In the genomic region with DNA sequence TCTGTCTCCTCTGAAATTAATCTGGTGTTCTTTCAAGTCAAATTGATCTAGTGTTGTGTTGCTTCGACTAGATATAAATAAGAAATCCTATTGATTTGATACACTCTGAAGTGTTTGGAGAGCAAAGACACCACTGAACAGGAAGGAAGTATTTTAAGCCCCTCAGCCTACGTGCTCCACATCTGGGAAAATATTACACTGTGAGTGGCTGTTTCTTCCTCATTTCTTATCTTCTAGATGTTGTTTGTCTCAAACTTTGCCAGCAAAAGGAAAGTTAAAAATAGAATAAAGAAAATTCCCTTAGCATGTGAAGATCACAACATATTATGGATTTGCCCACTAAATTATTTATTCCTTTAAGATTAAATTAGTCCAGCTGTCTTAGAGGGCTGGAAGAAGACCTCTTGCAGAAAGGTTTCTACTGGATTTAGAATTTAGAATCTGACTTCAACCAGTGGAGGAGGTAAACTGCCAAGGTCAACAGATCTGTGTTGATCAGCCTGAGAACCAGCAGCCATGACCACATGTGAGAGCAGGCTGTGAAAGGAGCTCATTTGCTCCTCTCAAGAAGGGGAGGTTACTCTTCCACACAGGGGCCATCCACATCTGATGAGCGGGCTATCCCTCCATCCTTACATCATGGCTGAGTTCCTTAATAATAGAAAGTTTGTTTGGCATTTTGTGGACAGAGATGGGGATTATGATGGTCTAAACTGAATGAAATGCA, we compare ENCODE assay signal across 13 cellular contexts. TPM values are rescaled to one million over a fixed set of nuclear protein-coding genes. Genes with fewer than 3 reads are reported as not detected.
DNase-seq lines count a peak whose midpoint lies in the region; TF ChIP-seq lines count a peak whose summit lies in the region.
"Had no signal": no experiment of that assay in that cellular context is flagged by ENCODE, and none has a peak within 500 bp of the region (broad histone marks: within the 10 kb centered on the region; RNA-seq: fewer than 3 reads in every experiment).

No MANE protein-coding gene starts in this region.

- no peaks in the 10 kb centered on the region for H3K36me3 Mint-ChIP-seq in activated CD4-positive, alpha-beta memory T cell treated with anti-CD3 and anti-CD28 coated beads for 36 hours
- H3K36me3 Mint-ChIP-seq in activated CD4-positive, alpha-beta memory T cell treated with anti-CD3 and anti-CD28 coated beads, Interleukin-2, amount 10 ng/mL, durations not matched to agents 7 days and 5 days (ENCODE audit: low read depth) = no peaks in the 10 kb centered on the region
- H3K36me3 Mint-ChIP-seq in stimulated activated naive CD8-positive, alpha-beta T cell treated with anti-CD3 and anti-CD28 coated beads, Interleukin-15, Interleukin-2, amounts not matched to agents 100 ng/mL and 50 ng/mL, for 24 hours (ENCODE audit: low read depth) = peaks cover 9% of the 10 kb centered on the region
- H3K36me3 Mint-ChIP-seq in endodermal cell (ENCODE audit: low read depth) = peaks cover 2% of the 10 kb centered on the region

- H3K9ac ChIP-seq in endodermal cell (ENCODE audit: extremely low read depth, low read length, poor library complexity, severe bottlenecking) = no peak overlapping the region

- no peak overlapping the region for H3K27ac ChIP-seq in endodermal cell (ENCODE audit: low read depth, low read length)
- H3K27ac ChIP-seq: left lung had no signal

- no peak overlapping the region for H3K4me3 Mint-ChIP-seq in activated CD4-positive, alpha-beta memory T cell treated with anti-CD3 and anti-CD28 coated beads for 36 hours
- H3K4me3 Mint-ChIP-seq in activated CD4-positive, alpha-beta memory T cell treated with anti-CD3 and anti-CD28 coated beads, Interleukin-2, amount 10 ng/mL, durations not matched to agents 7 days and 5 days = no peak overlapping the region
- H3K4me3 Mint-ChIP-seq in stimulated activated naive CD8-positive, alpha-beta T cell treated with anti-CD3 and anti-CD28 coated beads, Interleukin-15, Interleukin-2, amounts not matched to agents 100 ng/mL and 50 ng/mL, for 24 hours = peak overlapping the region; percentile 65
- H3K4me3 Mint-ChIP-seq in endodermal cell = no peak overlapping the region
- H3K4me3 Mint-ChIP-seq: IgD-negative memory B cell had no signal

- peak overlapping the region; percentile 34 for H3K27ac Mint-ChIP-seq in activated CD4-positive, alpha-beta memory T cell treated with anti-CD3 and anti-CD28 coated beads for 36 hours
- no peak overlapping the region for H3K27ac Mint-ChIP-seq in activated CD4-positive, alpha-beta memory T cell treated with anti-CD3 and anti-CD28 coated beads, Interleukin-2, amount 10 ng/mL, durations not matched to agents 7 days and 5 days
- peak overlapping the region; percentile 96 for H3K27ac Mint-ChIP-seq in stimulated activated naive CD8-positive, alpha-beta T cell treated with anti-CD3 and anti-CD28 coated beads, Interleukin-15, Interleukin-2, amounts not matched to agents 100 ng/mL and 50 ng/mL, for 24 hours
- H3K27ac Mint-ChIP-seq in endodermal cell = no peak overlapping the region

- intact Hi-C loops in activated CD4-positive, alpha-beta memory T cell treated with anti-CD3 and anti-CD28 coated beads for 36 hours (cut with micrococcal nuclease) = loop anchor here (1.0 kb wide), 1 partner anchor 19 kb away; no protein-coding TSS in a partner anchor

- CTCF ChIA-PET in activated CD4-positive, alpha-beta memory T cell treated with anti-CD3 and anti-CD28 coated beads for 36 hours (lab: Charles Lee) = interaction anchor here (0.7 to 7.2 kb wide), 3 partner anchors 14 to 88 kb away, joined by 3 to 46 read pairs (median 3); no protein-coding TSS in a partner anchor
- CTCF ChIA-PET in activated CD4-positive, alpha-beta memory T cell treated with anti-CD3 and anti-CD28 coated beads, Interleukin-2, amount 10 ng/mL, durations not matched to agents 7 days and 5 days (lab: Charles Lee) = interaction anchor here (1.4 kb wide), 1 partner anchor 14 kb away, joined by 3 read pairs; no protein-coding TSS in a partner anchor

- H3K4me3 ChIP-seq in endodermal cell (ENCODE audit: low read length) = no peak overlapping the region
- H3K4me3 ChIP-seq: left lung had no signal

- H3K4me1 ChIP-seq in endodermal cell (ENCODE audit: control insufficient read depth, insufficient read depth, low read length) = no peaks in the 10 kb centered on the region

- no peak for DNase-seq in activated CD4-positive, alpha-beta memory T cell treated with anti-CD3 and anti-CD28 coated beads for 36 hours
- DNase-seq in activated CD4-positive, alpha-beta memory T cell treated with anti-CD3 and anti-CD28 coated beads, Interleukin-2, amount 10 ng/mL, durations not matched to agents 7 days and 5 days = no peak
- DNase-seq in MV-4-11 (lab: John Stamatoyannopoulos, UW) = peak; percentile 59
- peak; percentile 23 for DNase-seq in astrocyte of the hippocampus (ENCODE audit: low read depth, low spot score)
- no peak for DNase-seq in HK-2 (ENCODE audit: unreplicated experiment)
- DNase-seq in HCEC 1CT = no peak
- DNase-seq in endodermal cell = no peak
- DNase-seq: activated effector memory CD4-positive, alpha-beta T cell treated with anti-CD3 and anti-CD28 coated beads, Interleukin-2, amount 50 U/mL, for 16 hours; left lung; stimulated activated CD4-positive, alpha-beta T cell treated with anti-CD3 and anti-CD28 coated beads, Interleukin-4, amount 100 ng/mL, for 1 hour had no signal

- H3K27me3 ChIP-seq in endodermal cell (ENCODE audit: control insufficient read depth, insufficient read depth, low read length, poor library complexity, severe bottlenecking) = no peaks in the 10 kb centered on the region
- H3K27me3 ChIP-seq: left lung had no signal

- no peaks in the 10 kb centered on the region for H3K9me3 Mint-ChIP-seq in activated CD4-positive, alpha-beta memory T cell treated with anti-CD3 and anti-CD28 coated beads for 36 hours
- no peaks in the 10 kb centered on the region for H3K9me3 Mint-ChIP-seq in activated CD4-positive, alpha-beta memory T cell treated with anti-CD3 and anti-CD28 coated beads, Interleukin-2, amount 10 ng/mL, durations not matched to agents 7 days and 5 days
- H3K9me3 Mint-ChIP-seq in stimulated activated naive CD8-positive, alpha-beta T cell treated with anti-CD3 and anti-CD28 coated beads, Interleukin-15, Interleukin-2, amounts not matched to agents 100 ng/mL and 50 ng/mL, for 24 hours = peaks cover 4% of the 10 kb centered on the region
- H3K9me3 Mint-ChIP-seq in endodermal cell = peaks cover 3% of the 10 kb centered on the region
- H3K9me3 Mint-ChIP-seq: IgD-negative memory B cell had no signal

- H3K36me3 ChIP-seq in endodermal cell (ENCODE audit: control insufficient read depth, insufficient read depth, low read length) = no peaks in the 10 kb centered on the region
- H3K36me3 ChIP-seq: left lung had no signal

- no peak for TF ChIP-seq CTCF in endodermal cell (conservative IDR thresholded peaks at IDR 0.05)

- H3K4me1 Mint-ChIP-seq in activated CD4-positive, alpha-beta memory T cell treated with anti-CD3 and anti-CD28 coated beads for 36 hours (ENCODE audit: low read depth) = peaks cover 20% of the 10 kb centered on the region
- H3K4me1 Mint-ChIP-seq in activated CD4-positive, alpha-beta memory T cell treated with anti-CD3 and anti-CD28 coated beads, Interleukin-2, amount 10 ng/mL, durations not matched to agents 7 days and 5 days = peaks cover 17% of the 10 kb centered on the region
- H3K4me1 Mint-ChIP-seq in stimulated activated naive CD8-positive, alpha-beta T cell treated with anti-CD3 and anti-CD28 coated beads, Interleukin-15, Interleukin-2, amounts not matched to agents 100 ng/mL and 50 ng/mL, for 24 hours (ENCODE audit: low read depth) = peaks cover 52% of the 10 kb centered on the region
- peaks cover 5% of the 10 kb centered on the region for H3K4me1 Mint-ChIP-seq in endodermal cell

- H3K9me3 ChIP-seq in endodermal cell (ENCODE audit: control insufficient read depth, low read length) = no peaks in the 10 kb centered on the region
- H3K9me3 ChIP-seq: left lung had no signal

- WGBS in endodermal cell (ENCODE audit: insufficient coverage in 1 of 2, insufficient read length in 1 of 2), 2 experiments = 93 to 100% methylated on average over 1 to 3 of the region's 3 CpGs

- POLR2A ChIA-PET in activated CD4-positive, alpha-beta memory T cell treated with anti-CD3 and anti-CD28 coated beads for 36 hours (lab: Charles Lee) = no interaction called here
- POLR2A ChIA-PET in activated CD4-positive, alpha-beta memory T cell treated with anti-CD3 and anti-CD28 coated beads, Interleukin-2, amount 10 ng/mL, durations not matched to agents 7 days and 5 days (lab: Charles Lee) = no interaction called here

- no peaks in the 10 kb centered on the region for H3K27me3 Mint-ChIP-seq in activated CD4-positive, alpha-beta memory T cell treated with anti-CD3 and anti-CD28 coated beads for 36 hours
- H3K27me3 Mint-ChIP-seq in activated CD4-positive, alpha-beta memory T cell treated with anti-CD3 and anti-CD28 coated beads, Interleukin-2, amount 10 ng/mL, durations not matched to agents 7 days and 5 days = no peaks in the 10 kb centered on the region
- no peaks in the 10 kb centered on the region for H3K27me3 Mint-ChIP-seq in stimulated activated naive CD8-positive, alpha-beta T cell treated with anti-CD3 and anti-CD28 coated beads, Interleukin-15, Interleukin-2, amounts not matched to agents 100 ng/mL and 50 ng/mL, for 24 hours
- no peaks in the 10 kb centered on the region for H3K27me3 Mint-ChIP-seq in endodermal cell (ENCODE audit: insufficient read depth)
- H3K27me3 Mint-ChIP-seq: IgD-negative memory B cell had no signal

RNA-seq across cellular contexts. Expression of a gene that starts 46.3 kb away (rescaled TPM):
- not detected for total RNA-seq in activated CD4-positive, alpha-beta memory T cell treated with anti-CD3 and anti-CD28 coated beads for 36 hours
- not detected for total RNA-seq in activated CD4-positive, alpha-beta memory T cell treated with anti-CD3 and anti-CD28 coated beads, Interleukin-2, amount 10 ng/mL, durations not matched to agents 7 days and 5 days
- not detected for total RNA-seq in endodermal cell
- polyA plus RNA-seq in endodermal cell (2013, experiment 1 of 2) = not detected
- not detected for polyA plus RNA-seq in endodermal cell (2013, experiment 2 of 2)
- total RNA-seq: G401 had no signal
- polyA plus RNA-seq: IgD-negative memory B cell had no signal

Comparison
In these comparisons a context has a peak if more than half of its experiments do, and no peak if none do; other contexts are left out.
1. H3K27ac Mint-ChIP-seq: peak in activated CD4-positive, alpha-beta memory T cell treated with anti-CD3 and anti-CD28 coated beads for 36 hours (single experiment) and stimulated activated naive CD8-positive, alpha-beta T cell treated with anti-CD3 and anti-CD28 coated beads, Interleukin-15, Interleukin-2, amounts not matched to agents 100 ng/mL and 50 ng/mL, for 24 hours (single experiment); none in activated CD4-positive, alpha-beta memory T cell treated with anti-CD3 and anti-CD28 coated beads, Interleukin-2, amount 10 ng/mL, durations not matched to agents 7 days and 5 days (single experiment) and endodermal cell (single experiment).
2. DNase-seq: peak in MV-4-11 (single experiment) and astrocyte of the hippocampus (single experiment); none in activated CD4-positive, alpha-beta memory T cell treated with anti-CD3 and anti-CD28 coated beads for 36 hours (single experiment), activated CD4-positive, alpha-beta memory T cell treated with anti-CD3 and anti-CD28 coated beads, Interleukin-2, amount 10 ng/mL, durations not matched to agents 7 days and 5 days (single experiment), HK-2 (single experiment), HCEC 1CT (single experiment) and endodermal cell (single experiment).